ENCODE assay signal across 7 cellular contexts in genomic region chr16:28691722-28692121, GRCh38. TPM values are rescaled to one million over a fixed set of nuclear protein-coding genes. Genes with fewer than 3 reads are reported as not detected.
"Had no signal": no experiment of that assay in that cellular context is flagged by ENCODE, and none has a peak within 500 bp of the region (broad histone marks: within the 10 kb centered on the region; RNA-seq: fewer than 3 reads in every experiment).

No MANE protein-coding gene starts in this region.

RNA-seq across cellular contexts. Expression of gene NPIPB8, which starts 53.9 kb away (rescaled TPM):
- total RNA-seq: chondrocyte, kidney epithelial cell, left ventricle myocardium superior, lower leg skin, mucosa of gallbladder had no signal
- polyA plus RNA-seq: heart right ventricle had no signal

RNA-seq across cellular contexts. Expression of gene NPIPB9, which starts 59.9 kb away (rescaled TPM):
- total RNA-seq: gastrocnemius medialis, mucosa of gallbladder had no signal
